Comparison of ENCODE assay signal across 8 cellular contexts in the genomic region with DNA sequence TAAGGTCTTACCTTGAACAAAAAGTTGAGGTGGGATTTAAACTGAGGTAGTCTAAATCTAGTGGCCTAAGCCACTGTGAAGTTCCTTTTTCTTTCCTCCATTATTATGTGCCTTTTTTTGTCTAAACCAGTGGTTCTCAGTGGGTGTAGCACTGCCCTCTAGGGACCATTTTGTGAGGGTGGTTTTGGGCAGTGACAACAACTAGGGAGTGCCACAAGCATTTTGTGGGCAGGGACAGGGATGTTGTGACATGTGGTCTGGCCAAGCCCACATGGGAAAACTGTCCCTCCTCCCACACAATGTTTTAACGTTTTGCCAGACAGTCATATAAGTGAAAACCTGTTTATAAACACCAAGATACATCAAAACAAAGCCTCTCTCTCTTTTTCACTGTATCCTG.
DNase-seq lines count a peak whose midpoint lies in the region; ATAC-seq and TF ChIP-seq lines count a peak whose summit lies in the region.

No MANE protein-coding gene starts in this region.

- ATAC-seq in GM21390 (IDR thresholded peaks at IDR 0.05; ENCODE audit: unreplicated experiment) (peak; percentile 75), left lung (peak; percentile 67), psoas muscle (no peak)

- DNase-seq in GM04503 (ENCODE audit: low read depth) = peak; percentile 31
- peak; percentile 1 for DNase-seq in KG1 (lab: John Stamatoyannopoulos, UW)
- peak; percentile 24 for DNase-seq in UCSD-AML1 (lab: John Stamatoyannopoulos, UW; ENCODE audit: unreplicated experiment)
- no peak for DNase-seq in left lung
- no peak for DNase-seq in psoas muscle
- no peak for DNase-seq in stimulated activated CD4-positive, alpha-beta T cell treated with anti-CD3 and anti-CD28 coated beads, Interleukin-4, amount 100 ng/mL, for 4 hours
- no peak for DNase-seq in activated CD8-positive, alpha-beta memory T cell treated with anti-CD3 and anti-CD28 coated beads for 24 hours

- H3K4me3 ChIP-seq in left lung (no peak overlapping the region), psoas muscle (no peak overlapping the region)

- 12 to 24% (median 14%) methylated on average over 1 of the region's 1 CpG for WGBS in psoas muscle, 3 donors

- H3K4me1 ChIP-seq in left lung (no peaks in the 10 kb centered on the region), psoas muscle (no peaks in the 10 kb centered on the region)

- H3K27ac ChIP-seq in left lung (no peak overlapping the region), psoas muscle (no peak overlapping the region)

- H3K36me3 ChIP-seq in left lung (no peaks in the 10 kb centered on the region), psoas muscle (ENCODE audit: insufficient read depth in 1 of 2, low read depth in 1 of 2) (no peaks in the 10 kb centered on the region)

- H3K27me3 ChIP-seq in left lung = no peaks in the 10 kb centered on the region
- no peaks in the 10 kb centered on the region for H3K27me3 ChIP-seq in psoas muscle (ENCODE audit: insufficient read depth in 3 of 3, low read length in 2 of 3)

- TF ChIP-seq CTCF in left lung (IDR thresholded peaks at IDR 0.05) (peak; percentile 13 to 21), psoas muscle (IDR thresholded peaks at IDR 0.05) (no peak)

- intact Hi-C loops in left lung (cut with DNase I) (no loop called here), psoas muscle (cut with DNase I) (no loop called here)

- H3K9me3 ChIP-seq in left lung (no peaks in the 10 kb centered on the region), psoas muscle (no peaks in the 10 kb centered on the region)

Comparison
In these comparisons a context has a peak if more than half of its experiments do, and no peak if none do; other contexts are left out.
1. DNase-seq: peak in GM04503 (single experiment), KG1 (single experiment) and UCSD-AML1 (single experiment); none in left lung (0 of 2), psoas muscle (0 of 2), stimulated activated CD4-positive, alpha-beta T cell treated with anti-CD3 and anti-CD28 coated beads, Interleukin-4, amount 100 ng/mL, for 4 hours (0 of 2) and activated CD8-positive, alpha-beta memory T cell treated with anti-CD3 and anti-CD28 coated beads for 24 hours (single experiment).
2. ATAC-seq: peak in GM21390 (single experiment) and left lung (single experiment); none in psoas muscle (0 of 4).